Comparison of ENCODE assay signal across 8 cellular contexts in genomic region chr17:79009397-79010303, GRCh38. TPM values are rescaled to one million over a fixed set of nuclear protein-coding genes. Genes with fewer than 3 reads are reported as not detected.
DNase-seq lines count a peak whose midpoint lies in the region; ATAC-seq and TF ChIP-seq lines count a peak whose summit lies in the region.

TSS of gene CANT1 (minus strand) at chr17:79009764. CDS start at chr17:78997622, 12,142 bp downstream.

- intact Hi-C loops in OCI-LY7 (cut with micrococcal nuclease; ENCODE audit: unreplicated experiment), result no loop called here

- H3K9ac ChIP-seq in muscle layer of colon (ENCODE audit: low read length), result peak within 1 kb of the TSS; percentile 65

- H2AFZ ChIP-seq in OCI-LY7 (ENCODE audit: low read length), result peak within 1 kb of the TSS; percentile 89

- H3K79me2 ChIP-seq in OCI-LY7 (ENCODE audit: insufficient read depth, low read depth, low read length), result peaks cover 25% of the 10 kb centered on the region

- TF ChIP-seq CTCF in OCI-LY7 (conservative IDR thresholded peaks at IDR 0.05; ENCODE audit: low read length), result no peak

- DNase-seq in CMK (ENCODE audit: low read depth) (peak; percentile 71), OCI-LY7 (ENCODE audit: low spot score) (peak; percentile 90), activated T-cell treated with anti-CD3 and anti-CD28 coated beads for 48 hours (ENCODE audit: low read depth) (peak; percentile 82)
- peak; percentile 61 for DNase-seq in stimulated activated CD8-positive, alpha-beta memory T cell treated with anti-CD3 and anti-CD28 coated beads, Interleukin-7, amount 100 ng/mL, for 24 hours (ENCODE audit: low read depth)

- no peaks in the 10 kb centered on the region for H3K36me3 ChIP-seq in OCI-LY7 (ENCODE audit: insufficient read depth, low read length)
- peaks cover 0 to 2% of the 10 kb centered on the region in 2 donors for H3K36me3 ChIP-seq in esophagus (ENCODE audit: control insufficient read depth in 2 of 2, insufficient read depth in 2 of 2, low read length in 1 of 2)
- H3K36me3 ChIP-seq in muscle layer of colon (ENCODE audit: insufficient read depth, low read length), result no peaks in the 10 kb centered on the region

- no TSS peak for BruUV-seq in OCI-LY7 (replicated peaks; lab: Mats Ljungman, UMichigan)

- H3K27ac ChIP-seq in OCI-LY7 (ENCODE audit: low read depth, low read length, poor library complexity, severe bottlenecking), result peak within 1 kb of the TSS; percentile 36
- H3K27ac ChIP-seq in esophagus (ENCODE audit: low read depth in 2 of 2, low read length in 1 of 2), result peak within 1 kb of the TSS; percentile 84 to 85
- peak within 1 kb of the TSS; percentile 50 for H3K27ac ChIP-seq in muscle layer of colon (ENCODE audit: low read depth, low read length)

- H4K20me1 ChIP-seq in OCI-LY7 (ENCODE audit: insufficient read depth, low read length), result 0 out of 2 replicates have a peak, but pooled peaks cover 3% of the 10 kb centered on the region

- ATAC-seq in GM19397 (IDR thresholded peaks at IDR 0.05; ENCODE audit: unreplicated experiment) (peak; percentile 91), HG03571 (IDR thresholded peaks at IDR 0.05; ENCODE audit: unreplicated experiment) (peak; percentile 79)

- H3K9me3 ChIP-seq in OCI-LY7 (ENCODE audit: low read length) (peaks cover 14% of the 10 kb centered on the region), esophagus (ENCODE audit: control insufficient read depth in 2 of 2, insufficient read depth in 1 of 2, low read depth in 1 of 2, low read length in 1 of 2) (no peaks in the 10 kb centered on the region), muscle layer of colon (ENCODE audit: low read length) (no peaks in the 10 kb centered on the region)

- peak within 1 kb of the TSS; percentile 85 for H3K4me3 ChIP-seq in OCI-LY7 (ENCODE audit: low read depth, low read length, poor library complexity, severe bottlenecking)
- peak within 1 kb of the TSS; percentile 86 to 88 for H3K4me3 ChIP-seq in esophagus (ENCODE audit: low read depth in 1 of 2, low read length in 2 of 2)
- H3K4me3 ChIP-seq in muscle layer of colon (ENCODE audit: low read depth in 1 of 2, low read length in 2 of 2), result peak within 1 kb of the TSS; percentile 33 to 80

- H3K4me2 ChIP-seq in OCI-LY7 (ENCODE audit: low read length), result peak within 1 kb of the TSS; percentile 96

- WGBS in esophagus, 2 donors, result 1% methylated on average over 68 to 73 of the region's 73 CpGs

- H3K9me2 ChIP-seq in OCI-LY7 (ENCODE audit: insufficient read depth, low read length), result no peaks in the 10 kb centered on the region

- H3K4me1 ChIP-seq in OCI-LY7 (ENCODE audit: insufficient read depth, low read length, poor library complexity, severe bottlenecking) (peaks cover 23% of the 10 kb centered on the region), esophagus (ENCODE audit: control insufficient read depth in 2 of 2, insufficient read depth in 2 of 2, low read length in 1 of 2) (peaks cover 6 to 24% of the 10 kb centered on the region in 2 donors), muscle layer of colon (ENCODE audit: insufficient read depth, low read length) (peaks cover 28% of the 10 kb centered on the region)

- H3K27me3 ChIP-seq in esophagus (ENCODE audit: control insufficient read depth in 1 of 2, insufficient read depth in 2 of 2, low read length in 2 of 2) (no peaks in the 10 kb centered on the region), muscle layer of colon (ENCODE audit: control insufficient read depth in 1 of 2, insufficient read depth in 2 of 2, low read length in 2 of 2) (no peaks in the 10 kb centered on the region)

- POLR2A ChIA-PET in OCI-LY7 (lab: Charles Lee), result interaction anchor here (0.6 to 0.9 kb wide), 2 partner anchors 34 to 255 kb away, joined by 3 to 6 read pairs; no protein-coding TSS in a partner anchor

- CTCF ChIA-PET in OCI-LY7 (lab: Charles Lee; ENCODE audit: unreplicated experiment), result no interaction called here

RNA-seq across cellular contexts. Expression of gene CANT1, which starts in this region (rescaled TPM):
- total RNA-seq in OCI-LY7 (2014; rRNA removed; shearing (Covaris generic)), result 36.3 and 37.2 TPM in 2 replicates
- 51.7 and 60.5 TPM in 2 replicates for total RNA-seq in OCI-LY7 (2022)
- 10 to 100 TPM; 24.1 to 24.5 TPM for polyA plus RNA-seq in esophagus

Comparison
In these comparisons a context has a peak if more than half of its experiments do, and no peak if none do; other contexts are left out.
1. Peak in every context shown above with its lines: DNase-seq, ATAC-seq, H3K4me3 ChIP-seq and H3K27ac ChIP-seq.